Comparison of ENCODE assay signal across 2 cellular contexts in genomic region chr20:31827059-31827458, GRCh38.
TF ChIP-seq lines count a peak whose summit lies in the region.

No MANE protein-coding gene starts in this region.

TF ChIP-seq in HepG2, 621 proteins besides CTCF, POLR2A, EP300 and RAD21:
- peak; percentile 66; the same call in 1 of the 2 replicates for TF ChIP-seq CEBPB (IDR thresholded peaks at IDR 0.05; ENCODE audit: borderline replicate concordance, low read depth, low read length)
- no peak for TF ChIP-seq MTF1 (CRISPR knock-in tag; IDR thresholded peaks at IDR 0.05)
- no peak for TF ChIP-seq ZNF138 (CRISPR knock-in tag; IDR thresholded peaks at IDR 0.05; ENCODE audit: low read depth)
TF ChIP-seq in HepG2: peak in this region for 1.

TF ChIP-seq in HEK293T, 16 proteins besides CTCF, POLR2A, EP300 and RAD21:
- TF ChIP-seq SP1 (IDR thresholded peaks at IDR 0.05) (no peak), SUZ12 (IDR thresholded peaks at IDR 0.05) (no peak), ELF4 (IDR thresholded peaks at IDR 0.05) (no peak), FOXK2 (IDR thresholded peaks at IDR 0.05) (no peak), FOXA1 (IDR thresholded peaks at IDR 0.05) (no peak), NFRKB (IDR thresholded peaks at IDR 0.05) (no peak), FOXM1 (IDR thresholded peaks at IDR 0.05; ENCODE audit: borderline replicate concordance) (no peak), ZNF384 (IDR thresholded peaks at IDR 0.05) (no peak), ARNT (IDR thresholded peaks at IDR 0.05) (no peak), HDGF (IDR thresholded peaks at IDR 0.05; ENCODE audit: borderline replicate concordance) (no peak), BHLHE40 (IDR thresholded peaks at IDR 0.05; ENCODE audit: borderline replicate concordance) (no peak), PKNOX1 (IDR thresholded peaks at IDR 0.05) (no peak), L3MBTL2 (conservative IDR thresholded peaks at IDR 0.05) (no peak), CTBP1 (IDR thresholded peaks at IDR 0.05; ENCODE audit: borderline replicate concordance) (no peak)
